Comparison of ENCODE assay signal across 11 cellular contexts in the genomic region with DNA sequence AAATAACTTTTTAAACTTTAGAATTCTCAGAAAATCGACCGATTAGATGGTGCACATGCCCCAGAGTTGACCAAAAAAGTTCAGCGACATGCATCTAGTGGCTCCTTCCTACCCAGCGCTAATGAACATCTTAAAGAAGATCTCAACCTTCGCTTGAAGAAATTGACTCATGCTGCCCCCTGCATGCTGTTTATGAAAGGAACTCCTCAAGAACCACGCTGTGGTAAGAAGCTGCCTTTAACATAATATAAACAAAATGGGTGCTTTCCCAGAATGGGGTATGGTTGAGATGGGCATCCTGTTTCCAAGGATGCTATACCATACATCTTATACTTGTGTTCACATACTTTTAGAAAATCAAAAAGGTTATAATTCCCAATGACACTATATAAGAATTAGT. TPM values are rescaled to one million over a fixed set of nuclear protein-coding genes. Genes with fewer than 3 reads are reported as not detected.
DNase-seq lines count a peak whose midpoint lies in the region; ATAC-seq, FAIRE-seq and TF ChIP-seq lines count a peak whose summit lies in the region.
"Had no signal": no experiment of that assay in that cellular context is flagged by ENCODE, and none has a peak within 500 bp of the region (broad histone marks: within the 10 kb centered on the region; RNA-seq: fewer than 3 reads in every experiment).

No MANE protein-coding gene starts in this region.

- FAIRE-seq in H54 (lab: Jason Lieb, UNC), result no peak

- no peaks in the 10 kb centered on the region for H3K27me3 ChIP-seq in left lung

- TF ChIP-seq POLR2A in H54 (IDR thresholded peaks at IDR 0.05; ENCODE audit: low read depth, low read length), result no peak

- no peak for DNase-seq in activated naive CD4-positive, alpha-beta T cell treated with anti-CD3 and anti-CD28 coated beads, Interleukin-2, amount 50 U/mL, for 72 hours (ENCODE audit: low spot score in 2 of 2)
- no peak for DNase-seq in activated naive CD4-positive, alpha-beta T cell (lab: John Stamatoyannopoulos, UW)
- DNase-seq in amniotic epithelial cell (ENCODE audit: low read depth) (peak; percentile 37), H54 (ENCODE audit: insufficient read length, low spot score) (no peak), left lung (no peak), KG1 (lab: John Stamatoyannopoulos, UW) (no peak), MV-4-11 (lab: John Stamatoyannopoulos, UW) (no peak)
- DNase-seq: activated CD4-positive, alpha-beta T cell treated with anti-CD3 and anti-CD28 coated beads, Interleukin-2, amount 50 U/mL, for 4 hours had no signal

- H3K9me3 ChIP-seq in left lung, result no peaks in the 10 kb centered on the region

- ATAC-seq in activated naive CD4-positive, alpha-beta T cell treated with anti-CD3 and anti-CD28 coated beads, Interleukin-2, amount 50 U/mL, for 72 hours, result peak; percentile 37 to 56
- ATAC-seq in HG02852 (IDR thresholded peaks at IDR 0.05; ENCODE audit: unreplicated experiment), result peak; percentile 48
- ATAC-seq in left lung, result no peak

- H3K9me3 Mint-ChIP-seq in activated naive CD4-positive, alpha-beta T cell treated with anti-CD3 and anti-CD28 coated beads, Interleukin-2, amount 50 U/mL, for 72 hours, result no peaks in the 10 kb centered on the region
- H3K9me3 Mint-ChIP-seq: CD14-positive monocyte had no signal

- no peak overlapping the region for H3K27ac ChIP-seq in left lung
- H3K27ac ChIP-seq: skin epidermis had no signal

- H3K4me1 ChIP-seq in left lung, result no peaks in the 10 kb centered on the region

- H3K4me3 ChIP-seq in left lung, result no peak overlapping the region
- H3K4me3 ChIP-seq: skin epidermis had no signal

- H3K36me3 ChIP-seq in left lung, result peaks cover 0 to 39% of the 10 kb centered on the region in 2 donors

- intact Hi-C loops in left lung (cut with DNase I), result no loop called here

- H3K36me3 Mint-ChIP-seq in activated naive CD4-positive, alpha-beta T cell treated with anti-CD3 and anti-CD28 coated beads, Interleukin-2, amount 50 U/mL, for 72 hours, result peaks cover 5 to 10% of the 10 kb centered on the region in 2 donors

- no peak for TF ChIP-seq CTCF in left lung (IDR thresholded peaks at IDR 0.05)

- H3K27ac Mint-ChIP-seq in activated naive CD4-positive, alpha-beta T cell treated with anti-CD3 and anti-CD28 coated beads, Interleukin-2, amount 50 U/mL, for 72 hours, result no peak overlapping the region

RNA-seq across cellular contexts. Expression of gene GLRX3, which starts 24.6 kb away (rescaled TPM):
- 100 to 1,000 TPM in 1 of 2 donors, 10 to 100 TPM in 1; 94.1 to 103 TPM for total RNA-seq in activated naive CD4-positive, alpha-beta T cell treated with anti-CD3 and anti-CD28 coated beads, Interleukin-2, amount 50 U/mL, for 72 hours
- total RNA-seq in left lung, result 10 to 100 TPM; 67.3 to 88.6 TPM

RNA-seq across cellular contexts. Expression of gene C10orf143, which starts 50.1 kb away (rescaled TPM):
- 1 to 10 TPM in 1 of 2 donors, under 1 TPM in 1; 0.43 to 3.1 TPM for total RNA-seq in activated naive CD4-positive, alpha-beta T cell treated with anti-CD3 and anti-CD28 coated beads, Interleukin-2, amount 50 U/mL, for 72 hours
- 1 to 10 TPM; 2.0 to 5.4 TPM for total RNA-seq in left lung
